1 cellular context compared by ENCODE assay signal in genomic region chr12:124852329-124852831, GRCh38.
A peak's percentile ranks its signal among the peaks of the same experiment; 100 is the strongest.
TF ChIP-seq lines count a peak whose summit lies in the region.

No MANE protein-coding gene starts in this region.

TF ChIP-seq in HepG2, 621 proteins besides CTCF, POLR2A, EP300 and RAD21 (continues in another document):
- TF ChIP-seq HBP1 (CRISPR knock-in tag; IDR thresholded peaks at IDR 0.05; ENCODE audit: low read depth) (peak; percentile 84), HDAC2 (CRISPR knock-in tag; IDR thresholded peaks at IDR 0.05) (peak; percentile 96), USF2 (IDR thresholded peaks at IDR 0.05; ENCODE audit: low read depth, low read length) (no peak), USF2 (CRISPR knock-in tag; IDR thresholded peaks at IDR 0.05; ENCODE audit: borderline replicate concordance) (no peak), ATRX (CRISPR knock-in tag; IDR thresholded peaks at IDR 0.05; ENCODE audit: borderline replicate concordance) (no peak), YEATS4 (CRISPR knock-in tag; IDR thresholded peaks at IDR 0.05; ENCODE audit: borderline replicate concordance) (peak; percentile 65), NCOR1 (IDR thresholded peaks at IDR 0.05; ENCODE audit: borderline replicate concordance, low read length) (peak; percentile 96), ZC3H13 (CRISPR knock-in tag; IDR thresholded peaks at IDR 0.05) (no peak; the same call in 1 of the 2 replicates), DNMT3B (CRISPR knock-in tag; conservative IDR thresholded peaks at IDR 0.05) (no peak), TARDBP (CRISPR knock-in tag; IDR thresholded peaks at IDR 0.05) (peak; percentile 80), PITX1 (CRISPR knock-in tag; IDR thresholded peaks at IDR 0.05) (peak; percentile 80), IRF2 (CRISPR knock-in tag; IDR thresholded peaks at IDR 0.05) (peak; percentile 73; the same call in 1 of the 2 replicates), SOX5 (CRISPR knock-in tag; IDR thresholded peaks at IDR 0.05; ENCODE audit: borderline replicate concordance) (peak; percentile 75; the same call in 1 of the 2 replicates), ZEB1 (IDR thresholded peaks at IDR 0.05; ENCODE audit: insufficient replicate concordance, low read depth) (peak; percentile 42), ZNF468 (CRISPR knock-in tag; IDR thresholded peaks at IDR 0.05) (no peak), EHMT2 (IDR thresholded peaks at IDR 0.05; ENCODE audit: borderline replicate concordance, low read depth, low read length) (no peak), TCF12 (IDR thresholded peaks at IDR 0.05) (no peak), TCF12 (CRISPR knock-in tag; IDR thresholded peaks at IDR 0.05) (peak; percentile 77; the same call in 1 of the 2 replicates), ZNF124 (CRISPR knock-in tag; IDR thresholded peaks at IDR 0.05) (peak; percentile 90), ZBTB7B (CRISPR knock-in tag; IDR thresholded peaks at IDR 0.05) (peak; percentile 100), ERF (CRISPR knock-in tag; IDR thresholded peaks at IDR 0.05) (peak; percentile 94), POGZ (CRISPR knock-in tag; IDR thresholded peaks at IDR 0.05) (peak; percentile 80), SOX13 (IDR thresholded peaks at IDR 0.05) (no peak; the same call in 1 of the 2 replicates), SOX13 (CRISPR knock-in tag; conservative IDR thresholded peaks at IDR 0.05 in 1 of 2, IDR thresholded peaks at IDR 0.05 in 1 of 2) (peak in 1 of 2 experiments; percentile 86; a peak in 2 of 4 replicates), ZNF580 (CRISPR knock-in tag; IDR thresholded peaks at IDR 0.05; ENCODE audit: borderline replicate concordance, low read depth) (peak; percentile 90; the same call in 1 of the 2 replicates), RNF2 (conservative IDR thresholded peaks at IDR 0.05; ENCODE audit: low read depth) (no peak), FLYWCH1 (CRISPR knock-in tag; IDR thresholded peaks at IDR 0.05) (0 out of 2 replicates have a peak, but pooled peaks have one; percentile 25), SIN3A (IDR thresholded peaks at IDR 0.05; ENCODE audit: borderline replicate concordance, low read depth, low read length) (peak; percentile 32; the same call in 1 of the 2 replicates), ZNF503 (CRISPR knock-in tag; IDR thresholded peaks at IDR 0.05) (peak; percentile 69; the same call in 1 of the 2 replicates), ZNF292 (CRISPR knock-in tag; IDR thresholded peaks at IDR 0.05; ENCODE audit: borderline replicate concordance, low read depth) (peak; percentile 91; the same call in 1 of the 2 replicates), ZNF563 (CRISPR knock-in tag; IDR thresholded peaks at IDR 0.05) (peak; percentile 61; the same call in 1 of the 2 replicates), ELF4 (CRISPR knock-in tag; IDR thresholded peaks at IDR 0.05; ENCODE audit: borderline replicate concordance) (peak; percentile 52; the same call in 1 of the 2 replicates), DBP (CRISPR knock-in tag; IDR thresholded peaks at IDR 0.05; ENCODE audit: not compliant biosample characterization) (no peak), AHDC1 (CRISPR knock-in tag; IDR thresholded peaks at IDR 0.05; ENCODE audit: borderline replicate concordance) (peak; percentile 82), ZBTB3 (CRISPR knock-in tag; IDR thresholded peaks at IDR 0.05; ENCODE audit: borderline replicate concordance, low read depth) (peak; percentile 81; the same call in 1 of the 2 replicates), ETV5 (CRISPR knock-in tag; IDR thresholded peaks at IDR 0.05; ENCODE audit: borderline replicate concordance) (peak; percentile 99), FUBP1 (CRISPR knock-in tag; IDR thresholded peaks at IDR 0.05; ENCODE audit: borderline replicate concordance) (no peak), ZSCAN22 (CRISPR knock-in tag; IDR thresholded peaks at IDR 0.05) (peak; percentile 96), ZNF33A (CRISPR knock-in tag; IDR thresholded peaks at IDR 0.05; ENCODE audit: borderline replicate concordance) (no peak), ZFAT (CRISPR knock-in tag; conservative IDR thresholded peaks at IDR 0.05) (no peak), ZNF512 (CRISPR knock-in tag; IDR thresholded peaks at IDR 0.05) (peak; percentile 23; the same call in 1 of the 2 replicates), ZNF891 (CRISPR knock-in tag; IDR thresholded peaks at IDR 0.05) (peak; percentile 57), UBTF (CRISPR knock-in tag; IDR thresholded peaks at IDR 0.05) (peak; percentile 78), HNF4G (IDR thresholded peaks at IDR 0.05; ENCODE audit: borderline replicate concordance, low read depth, low read length) (peak; percentile 99), HNF4G (CRISPR knock-in tag; IDR thresholded peaks at IDR 0.05; ENCODE audit: borderline replicate concordance, low read depth) (peak; percentile 99), SRY (CRISPR knock-in tag; IDR thresholded peaks at IDR 0.05) (0 out of 2 replicates have a peak, but pooled peaks have one; percentile 38)
